In genomic region chr16:2881783-2882459, GRCh38 we compare ENCODE assay signal across 8 cellular contexts. TPM values are rescaled to one million over a fixed set of nuclear protein-coding genes. Genes with fewer than 3 reads are reported as not detected.
DNase-seq lines count a peak whose midpoint lies in the region; ATAC-seq and TF ChIP-seq lines count a peak whose summit lies in the region.
"Not testable (repeated sequence)": the region's sequence is repeated elsewhere in the genome, so short reads cannot be mapped to it uniquely, and the experiment has no call there.

No MANE protein-coding gene starts in this region.

- peaks cover 8 to 25% (median 16%) of the 10 kb centered on the region in 4 donors for H3K4me1 Mint-ChIP-seq in CD4-positive, alpha-beta memory T cell
- H3K4me1 Mint-ChIP-seq in activated naive CD8-positive, alpha-beta T cell treated with anti-CD3 and anti-CD28 coated beads for 36 hours: peaks cover 16% of the 10 kb centered on the region

- intact Hi-C loops in CD4-positive, alpha-beta memory T cell (cut with micrococcal nuclease): loop anchor here (1.0 to 5.0 kb wide), 2 partner anchors 14 to 85 kb away; partner anchors contain the start of gene PAQR4
- intact Hi-C loops in mucosa of descending colon (cut with DNase I, micrococcal nuclease): not testable (repeated sequence)

- TF ChIP-seq RAD21 in Ishikawa (IDR thresholded peaks at IDR 0.05; ENCODE audit: low read depth): not testable (repeated sequence)

- peak overlapping the region; percentile 61 to 88 for H3K4me3 ChIP-seq in CD4-positive, alpha-beta memory T cell (ENCODE audit: low read length in 2 of 2)
- H3K4me3 ChIP-seq in fibroblast of the aortic adventitia (ENCODE audit: low read depth, low read length) (peak overlapping the region; percentile 73), mucosa of descending colon (peak overlapping the region; percentile 73)

- not testable (repeated sequence) for H3K27me3 Mint-ChIP-seq in CD4-positive, alpha-beta memory T cell; activated naive CD8-positive, alpha-beta T cell treated with anti-CD3 and anti-CD28 coated beads for 36 hours

- not testable (repeated sequence) for H3K9me3 Mint-ChIP-seq in CD4-positive, alpha-beta memory T cell; activated naive CD8-positive, alpha-beta T cell treated with anti-CD3 and anti-CD28 coated beads for 36 hours

- peak overlapping the region; percentile 88 for H3K27ac ChIP-seq in CD4-positive, alpha-beta memory T cell (ENCODE audit: low read depth, low read length)

- not testable (repeated sequence) for H3K27me3 ChIP-seq in CD4-positive, alpha-beta memory T cell (ENCODE audit: insufficient read depth, low read length)

- H3K27ac Mint-ChIP-seq in CD4-positive, alpha-beta memory T cell: peak overlapping the region; percentile 81 to 98 (median 88)
- H3K27ac Mint-ChIP-seq in activated naive CD8-positive, alpha-beta T cell treated with anti-CD3 and anti-CD28 coated beads for 36 hours: peak overlapping the region; percentile 70

- H3K4me1 ChIP-seq in CD4-positive, alpha-beta memory T cell (ENCODE audit: insufficient read depth, low read length); mucosa of descending colon (ENCODE audit: low read depth): not testable (repeated sequence)

- not testable (repeated sequence) for H3K9me3 ChIP-seq in CD4-positive, alpha-beta memory T cell (ENCODE audit: control insufficient read depth in 1 of 2, low read length in 2 of 2); mucosa of descending colon

- peak in 2 of 5 donors; percentile 35 to 64 for DNase-seq in CD4-positive, alpha-beta memory T cell
- DNase-seq in SK-N-DZ (ENCODE audit: low spot score) (peak; percentile 54), mucosa of descending colon (peak; percentile 72 to 87 (median 84))
- peak; percentile 42 for DNase-seq in activated naive CD8-positive, alpha-beta T cell treated with anti-CD3 and anti-CD28 coated beads for 36 hours
- not testable (repeated sequence) for DNase-seq in fibroblast of the aortic adventitia (ENCODE audit: low read depth)
- peak; percentile 27 for DNase-seq in stimulated activated CD4-positive, alpha-beta T cell treated with anti-CD3 and anti-CD28 coated beads, Interleukin-4, amount 100 ng/mL, for 24 hours

- not testable (repeated sequence) for TF ChIP-seq EP300 in Ishikawa (IDR thresholded peaks at IDR 0.05; ENCODE audit: borderline replicate concordance)

- POLR2A ChIA-PET in CD4-positive, alpha-beta memory T cell (lab: Charles Lee; ENCODE audit: partially characterized antibody): interaction anchor here (0.7 to 2.6 kb wide), 14 partner anchors 12 to 1207 kb away, joined by 3 to 54 read pairs (median 6); partner anchors contain the start of genes ELOB, FLYWCH1, KCTD5 and KREMEN2

- TF ChIP-seq CTCF in fibroblast of the aortic adventitia (IDR thresholded peaks at IDR 0.05; ENCODE audit: insufficient read depth, low read length); mucosa of descending colon (IDR thresholded peaks at IDR 0.05): not testable (repeated sequence)

- H3K36me3 Mint-ChIP-seq in CD4-positive, alpha-beta memory T cell; activated naive CD8-positive, alpha-beta T cell treated with anti-CD3 and anti-CD28 coated beads for 36 hours: not testable (repeated sequence)

- peak overlapping the region; percentile 90 to 95 (median 92) for H3K4me3 Mint-ChIP-seq in CD4-positive, alpha-beta memory T cell
- H3K4me3 Mint-ChIP-seq in activated naive CD8-positive, alpha-beta T cell treated with anti-CD3 and anti-CD28 coated beads for 36 hours: peak overlapping the region; percentile 86

- CTCF ChIA-PET in CD4-positive, alpha-beta memory T cell (lab: Charles Lee; ENCODE audit: partially characterized antibody): interaction anchor here (0.9 to 2.3 kb wide), 7 partner anchors 14 to 39 kb away, joined by 3 to 11 read pairs (median 6); partner anchors contain the start of gene FLYWCH1

- H3K36me3 ChIP-seq in CD4-positive, alpha-beta memory T cell (ENCODE audit: insufficient read depth, low read length); mucosa of descending colon (ENCODE audit: low read depth): not testable (repeated sequence)

- ATAC-seq in GM21526 (IDR thresholded peaks at IDR 0.05; ENCODE audit: low FRiP score, unreplicated experiment): peak; percentile 6
- peak; percentile 63 for ATAC-seq in mucosa of descending colon

TF ChIP-seq in Ishikawa, 13 proteins besides CTCF, POLR2A, EP300 and RAD21:
- 0 out of 2 replicates have a peak, but pooled peaks have one; percentile 10 for TF ChIP-seq MAX (IDR thresholded peaks at IDR 0.05)
TF ChIP-seq in Ishikawa: peak in this region for 1; not testable (repeated sequence) for 12.

RNA-seq across cellular contexts. Expression of gene FLYWCH2, which starts 1.1 kb away (rescaled TPM):
- 10 to 100 TPM; 24.1 to 27.1 TPM for total RNA-seq in CD4-positive, alpha-beta memory T cell
- 10 to 100 TPM; 21.1 to 23.3 TPM for polyA plus RNA-seq in CD4-positive, alpha-beta memory T cell
- polyA plus RNA-seq in SK-N-DZ (2014; cell fraction: cytosol; rRNA removed): 109 and 111 TPM in 2 replicates
- polyA plus RNA-seq in SK-N-DZ (2014; cell fraction: nucleus; rRNA removed): 50.3 and 65.1 TPM in 2 replicates
- 10 to 100 TPM; 18.0 to 18.3 TPM for total RNA-seq in activated naive CD8-positive, alpha-beta T cell treated with anti-CD3 and anti-CD28 coated beads for 36 hours
- total RNA-seq in fibroblast of the aortic adventitia (ENCODE audit: low replicate concordance) (48.9 and 56.4 TPM in 2 replicates), mucosa of descending colon (10 to 100 TPM; 23.3 to 26.9 (median 25.3) TPM)

RNA-seq across cellular contexts. Expression of gene PRSS22, which starts 24.0 kb away (rescaled TPM):
- under 1 TPM in 1 of 2 experiments, not detected in 1; 0.39 TPM for total RNA-seq in CD4-positive, alpha-beta memory T cell
- under 1 TPM in 1 of 2 donors, not detected in 1; 0.42 TPM for polyA plus RNA-seq in CD4-positive, alpha-beta memory T cell
- polyA plus RNA-seq in SK-N-DZ (2014; cell fraction: cytosol; rRNA removed): not detected in 2 replicates
- not detected in 2 replicates for polyA plus RNA-seq in SK-N-DZ (2014; cell fraction: nucleus; rRNA removed)
- total RNA-seq in activated naive CD8-positive, alpha-beta T cell treated with anti-CD3 and anti-CD28 coated beads for 36 hours: not detected
- not detected in 2 replicates for total RNA-seq in fibroblast of the aortic adventitia (ENCODE audit: low replicate concordance)
- total RNA-seq in mucosa of descending colon: 10 to 100 TPM in 1 of 3 donors, 1 to 10 TPM in 2; 1.6 to 29.0 (median 1.9) TPM

RNA-seq across cellular contexts. Expression of gene FLYWCH1, which starts 29.8 kb away (rescaled TPM):
- 100 to 1,000 TPM; 121 to 123 TPM for total RNA-seq in CD4-positive, alpha-beta memory T cell
- 10 to 100 TPM in 1 of 2 donors, 1 to 10 TPM in 1; 7.1 to 21.2 TPM for polyA plus RNA-seq in CD4-positive, alpha-beta memory T cell
- polyA plus RNA-seq in SK-N-DZ (2014; cell fraction: cytosol; rRNA removed): 8.9 and 24.9 TPM in 2 replicates
- 16.2 and 22.0 TPM in 2 replicates for polyA plus RNA-seq in SK-N-DZ (2014; cell fraction: nucleus; rRNA removed)
- total RNA-seq in activated naive CD8-positive, alpha-beta T cell treated with anti-CD3 and anti-CD28 coated beads for 36 hours: 10 to 100 TPM; 24.3 to 26.1 TPM
- total RNA-seq in fibroblast of the aortic adventitia (ENCODE audit: low replicate concordance) (31.3 and 37.4 TPM in 2 replicates), mucosa of descending colon (10 to 100 TPM; 26.6 to 46.0 (median 34.3) TPM)

RNA-seq across cellular contexts. Expression of gene ZG16B, which starts 51.8 kb away (rescaled TPM):
- total RNA-seq in CD4-positive, alpha-beta memory T cell: not detected
- polyA plus RNA-seq in CD4-positive, alpha-beta memory T cell: under 1 TPM in 1 of 2 donors, not detected in 1; 0.79 TPM
- not detected in 2 replicates for polyA plus RNA-seq in SK-N-DZ (2014; cell fraction: cytosol; rRNA removed)
- polyA plus RNA-seq in SK-N-DZ (2014; cell fraction: nucleus; rRNA removed): 0.32 and 1.5 TPM in 2 replicates
- 1 to 10 TPM; 1.1 to 1.6 TPM for total RNA-seq in activated naive CD8-positive, alpha-beta T cell treated with anti-CD3 and anti-CD28 coated beads for 36 hours
- total RNA-seq in fibroblast of the aortic adventitia (ENCODE audit: low replicate concordance) (0.27 and 1.4 TPM in 2 replicates), mucosa of descending colon (10 to 100 TPM in 2 of 3 donors, 1 to 10 TPM in 1; 6.8 to 40.7 (median 24.3) TPM)
